In the genomic region with DNA sequence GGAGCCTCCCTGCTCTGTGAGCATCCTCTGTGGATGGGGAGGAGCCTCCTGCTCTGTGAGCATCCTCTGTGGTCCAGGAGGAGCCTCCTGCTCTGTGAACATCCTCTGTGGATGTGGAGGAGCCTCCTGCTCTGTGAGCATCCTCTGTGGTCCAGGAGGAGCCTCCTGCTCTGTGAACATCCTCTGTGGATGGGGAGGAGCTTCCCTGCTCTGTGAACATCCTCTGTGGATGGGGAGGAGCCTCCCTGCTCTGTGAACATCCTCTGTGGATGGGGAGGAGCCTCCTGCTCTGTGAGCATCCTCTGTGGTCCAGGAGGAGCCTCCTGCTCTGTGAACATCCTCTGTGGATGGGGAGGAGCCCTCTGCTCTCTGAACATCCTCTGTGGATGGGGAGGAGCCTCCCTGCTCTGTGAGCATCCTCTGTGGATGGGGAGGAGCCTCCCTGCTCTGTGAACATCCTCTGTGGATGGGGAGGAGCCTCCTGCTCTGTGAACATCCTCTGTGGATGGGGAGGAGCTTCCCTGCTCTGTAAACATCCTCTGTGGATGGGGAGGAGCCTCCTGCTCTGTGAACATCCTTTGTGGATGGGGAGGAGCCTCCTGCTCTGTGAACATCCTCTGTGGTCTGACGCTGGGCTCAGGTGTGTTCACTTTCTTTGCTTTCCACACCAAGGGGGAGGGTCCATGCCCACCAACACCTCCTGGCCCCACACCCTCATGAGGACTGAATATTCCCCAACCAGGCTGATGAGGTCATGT, we compare ENCODE assay signal across 1 cellular context. TPM values are rescaled to one million over a fixed set of nuclear protein-coding genes. Genes with fewer than 3 reads are reported as not detected.
"Had no signal": no experiment of that assay in that cellular context is flagged by ENCODE, and none has a peak within 500 bp of the region (broad histone marks: within the 10 kb centered on the region; RNA-seq: fewer than 3 reads in every experiment).

No MANE protein-coding gene starts in this region.

RNA-seq across cellular contexts. Expression of a gene that starts 15.2 kb away (rescaled TPM):
- total RNA-seq: lung microvascular endothelial cell had no signal
